Comparison of ENCODE assay signal across 13 cellular contexts in the genomic region with DNA sequence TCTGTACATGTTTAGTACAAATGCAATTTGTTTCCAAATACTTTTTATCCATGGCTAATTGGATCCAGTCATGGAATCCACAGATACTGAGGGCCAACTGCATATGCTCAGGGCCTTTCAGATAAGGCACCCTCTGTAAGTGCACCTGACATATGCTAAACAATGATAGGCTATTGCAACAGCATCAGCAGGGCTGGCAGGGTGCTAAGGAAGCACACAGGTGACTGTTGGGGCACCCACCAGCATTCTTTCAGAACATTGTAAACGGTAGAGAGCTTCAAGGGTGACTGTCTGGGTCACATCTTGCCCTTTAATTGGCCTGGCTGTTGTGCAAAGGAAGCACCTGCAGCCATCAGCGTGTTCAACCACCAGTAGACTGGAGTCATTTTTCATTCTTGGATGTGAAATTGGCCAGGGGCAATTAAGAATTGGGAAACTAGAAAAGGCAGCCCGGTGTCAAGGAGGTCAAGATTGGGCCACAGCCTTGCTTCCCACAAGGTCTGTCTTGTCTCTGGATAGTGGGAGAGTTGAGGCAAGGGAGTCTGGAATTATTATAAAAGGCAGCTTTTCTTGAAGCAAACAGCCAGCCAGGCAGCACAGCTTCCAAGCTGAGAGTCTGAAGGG.
A peak's percentile ranks its signal among the peaks of the same experiment; 100 is the strongest.
DNase-seq lines count a peak whose midpoint lies in the region; ATAC-seq and TF ChIP-seq lines count a peak whose summit lies in the region.
"Had no signal": no experiment of that assay in that cellular context is flagged by ENCODE, and none has a peak within 500 bp of the region (broad histone marks: within the 10 kb centered on the region; RNA-seq: fewer than 3 reads in every experiment).

No MANE protein-coding gene starts in this region.

- ATAC-seq in HG02763 (IDR thresholded peaks at IDR 0.05; ENCODE audit: unreplicated experiment) (no peak), GM18498 (IDR thresholded peaks at IDR 0.05; ENCODE audit: unreplicated experiment) (no peak)

- H3K36me3 ChIP-seq in GM06990 (ENCODE audit: control insufficient read depth, insufficient read depth, low read length) = no peaks in the 10 kb centered on the region
- H3K36me3 ChIP-seq: SJSA1 had no signal

- peak; percentile 19 for DNase-seq in A172 (ENCODE audit: low spot score)
- peak; percentile 9 for DNase-seq in GM06990 (ENCODE audit: extremely low read depth, insufficient read length)
- DNase-seq in NOMO-1 treated with DMSO at 0.1 percent for 48 hours (lab: John Stamatoyannopoulos, UW; ENCODE audit: unreplicated experiment) = peak; percentile 60
- peak; percentile 91 for DNase-seq in dermis blood vessel endothelial cell
- DNase-seq in activated effector memory CD4-positive, alpha-beta T cell treated with Interleukin-2 at 50 U/mL for 16 hours = no peak
- no peak for DNase-seq in stimulated activated naive CD4-positive, alpha-beta T cell (lab: John Stamatoyannopoulos, UW)
- DNase-seq: CD4-positive, alpha-beta memory T cell; NCI-H2029; NCI-H2227 treated with DMSO at 0.1 percent for 48 hours; NCI-H526 had no signal

- H3K4me3 ChIP-seq in GM06990 (replicated peaks; ENCODE audit: low read depth, low read length) = no peak overlapping the region
- H3K4me3 ChIP-seq: SJSA1 had no signal

- no peak for TF ChIP-seq CTCF in GM06990 (IDR thresholded peaks at IDR 0.05; ENCODE audit: insufficient read depth, low read length, poor library complexity, severe bottlenecking)

- H3K27me3 ChIP-seq in GM06990 (replicated peaks; ENCODE audit: control insufficient read depth, insufficient read depth, low read length) = no peaks in the 10 kb centered on the region
- H3K27me3 ChIP-seq: SJSA1 had no signal

Comparison
In these comparisons a context has a peak if more than half of its experiments do, and no peak if none do; other contexts are left out.
1. DNase-seq: peak in A172 (single experiment), GM06990 (single experiment), NOMO-1 treated with DMSO at 0.1 percent for 48 hours (single experiment) and dermis blood vessel endothelial cell (single experiment); none in activated effector memory CD4-positive, alpha-beta T cell treated with Interleukin-2 at 50 U/mL for 16 hours (single experiment) and stimulated activated naive CD4-positive, alpha-beta T cell (0 of 6).